ENCODE assay signal across 15 cellular contexts in genomic region chr11:28241760-28242159, GRCh38.
DNase-seq lines count a peak whose midpoint lies in the region; ATAC-seq and TF ChIP-seq lines count a peak whose summit lies in the region.
"Had no signal": no experiment of that assay in that cellular context is flagged by ENCODE, and none has a peak within 500 bp of the region (broad histone marks: within the 10 kb centered on the region; RNA-seq: fewer than 3 reads in every experiment).

No MANE protein-coding gene starts in this region.

- H3K4me2 ChIP-seq in neural cell (ENCODE audit: low read length), result no peak overlapping the region

- H3K27me3 ChIP-seq in cardiac muscle cell, result no peaks in the 10 kb centered on the region
- no peaks in the 10 kb centered on the region for H3K27me3 ChIP-seq in heart left ventricle
- no peaks in the 10 kb centered on the region for H3K27me3 ChIP-seq in neural cell (ENCODE audit: insufficient read depth, low read depth, low read length)

- ATAC-seq in heart left ventricle, result no peak
- no peak for ATAC-seq in GM21423 (IDR thresholded peaks at IDR 0.05; ENCODE audit: unreplicated experiment)

- TF ChIP-seq EP300 in neural cell (conservative IDR thresholded peaks at IDR 0.05; ENCODE audit: poor library complexity, severe bottlenecking), result peak; percentile 94

- H3K79me2 ChIP-seq in neural cell (replicated peaks; ENCODE audit: insufficient read depth, low read length), result no peaks in the 10 kb centered on the region

- intact Hi-C loops in heart left ventricle (cut with DNase I), result no loop called here

- H4K20me1 ChIP-seq in neural cell (ENCODE audit: insufficient read depth), result no peaks in the 10 kb centered on the region

- DNase-seq in cardiac muscle cell (ENCODE audit: low read depth in 1 of 2, low spot score in 1 of 2), result no peak
- DNase-seq in heart left ventricle, result no peak
- peak; percentile 39 for DNase-seq in fibroblast of mammary gland (ENCODE audit: low read depth)
- no peak for DNase-seq in activated effector memory CD4-positive, alpha-beta T cell treated with anti-CD3 and anti-CD28 coated beads, Interleukin-2, amount 50 U/mL, for 16 hours
- DNase-seq: C1 segment of cervical spinal cord; Calu3; CD4-positive, alpha-beta memory T cell; COR-L47; DMS53; DMS79 treated with DMSO at 0.1 percent for 48 hours; GF-D8; H7; HCEC 1CT had no signal

- TF ChIP-seq CTCF in cardiac muscle cell (IDR thresholded peaks at IDR 0.05; ENCODE audit: low read depth, low read length), result no peak
- no peak for TF ChIP-seq CTCF in heart left ventricle (IDR thresholded peaks at IDR 0.05)
- no peak for TF ChIP-seq CTCF in fibroblast of mammary gland (conservative IDR thresholded peaks at IDR 0.05; ENCODE audit: control insufficient read depth, insufficient read depth, low read depth, low read length)
- no peak for TF ChIP-seq CTCF in neural cell (IDR thresholded peaks at IDR 0.05; ENCODE audit: poor library complexity, severe bottlenecking)

- no peak for TF ChIP-seq POLR2A in heart left ventricle (IDR thresholded peaks at IDR 0.05)

- H3K4me3 ChIP-seq in cardiac muscle cell (no peak overlapping the region), heart left ventricle (no peak overlapping the region), fibroblast of mammary gland (ENCODE audit: control insufficient read depth, low read depth, low read length) (no peak overlapping the region), neural cell (ENCODE audit: low read length) (no peak overlapping the region)

- H3K4me1 ChIP-seq in cardiac muscle cell (ENCODE audit: low read depth) (peaks cover 16% of the 10 kb centered on the region), heart left ventricle (peaks cover 0 to 12% (median 0%) of the 10 kb centered on the region in 12 donors)

- no peak overlapping the region for H2AFZ ChIP-seq in neural cell (ENCODE audit: low read depth, low read length)

- no peaks in the 10 kb centered on the region for H3K9me2 ChIP-seq in neural cell (ENCODE audit: insufficient read depth, low read length)

- no peaks in the 10 kb centered on the region for H3K36me3 ChIP-seq in cardiac muscle cell
- H3K36me3 ChIP-seq in heart left ventricle, result no peaks in the 10 kb centered on the region
- no peaks in the 10 kb centered on the region for H3K36me3 ChIP-seq in neural cell (ENCODE audit: insufficient read depth, low read length)

- no peaks in the 10 kb centered on the region for H3F3A ChIP-seq in neural cell (ENCODE audit: insufficient read depth, low read length, poor library complexity, severe bottlenecking)

- peak overlapping the region; percentile 30 for H3K27ac ChIP-seq in cardiac muscle cell
- H3K27ac ChIP-seq in heart left ventricle, result no peak overlapping the region
- peak overlapping the region; percentile 58 for H3K27ac ChIP-seq in neural cell (ENCODE audit: low read length)

- TF ChIP-seq RAD21 in neural cell (conservative IDR thresholded peaks at IDR 0.05), result no peak

- H3K9ac ChIP-seq in neural cell (ENCODE audit: low read length), result no peak overlapping the region

- no peaks in the 10 kb centered on the region for H3K9me3 ChIP-seq in cardiac muscle cell (ENCODE audit: low read depth)
- no peaks in the 10 kb centered on the region for H3K9me3 ChIP-seq in heart left ventricle
- H3K9me3 ChIP-seq in neural cell (ENCODE audit: low read length), result no peaks in the 10 kb centered on the region

TF ChIP-seq in neural cell, 6 proteins besides CTCF, POLR2A, EP300 and RAD21:
- peak; percentile 72 for TF ChIP-seq POLR2AphosphoS5 (IDR thresholded peaks at IDR 0.05)
- no peak for TF ChIP-seq SMC3 (conservative IDR thresholded peaks at IDR 0.05; ENCODE audit: poor library complexity)

Comparison
In these comparisons a context has a peak if more than half of its experiments do, and no peak if none do; other contexts are left out.
1. H3K27ac ChIP-seq: peak in cardiac muscle cell (single experiment) and neural cell (single experiment); none in heart left ventricle (0 of 12).